Comparison of ENCODE assay signal across 1 cellular context in genomic region chr7:29606287-29606721, GRCh38.
TF ChIP-seq lines count a peak whose summit lies in the region.

No MANE protein-coding gene starts in this region.

TF ChIP-seq in liver, 16 proteins besides CTCF, POLR2A, EP300 and RAD21 (continued from another document):
- TF ChIP-seq TAF1 (conservative IDR thresholded peaks at IDR 0.05): no peak
